ENCODE assay signal across 1 cellular context in genomic region chr12:96356831-96357230, GRCh38.
TF ChIP-seq lines count a peak whose summit lies in the region.

No MANE protein-coding gene starts in this region.

TF ChIP-seq in GM12878, 131 proteins besides CTCF, POLR2A, EP300 and RAD21:
- TF ChIP-seq TCF12 (IDR thresholded peaks at IDR 0.05; ENCODE audit: low read depth, low read length) (no peak), CHD2 (IDR thresholded peaks at IDR 0.05; ENCODE audit: borderline replicate concordance, low read depth, low read length) (no peak), SP1 (IDR thresholded peaks at IDR 0.05; ENCODE audit: low read depth, low read length) (no peak), HSF1 (IDR thresholded peaks at IDR 0.05; ENCODE audit: low read depth, low read length) (no peak), RELA (IDR thresholded peaks at IDR 0.05; ENCODE audit: borderline replicate concordance, partially characterized antibody) (no peak), CREB1 (IDR thresholded peaks at IDR 0.05; ENCODE audit: low read depth) (no peak), RELB (IDR thresholded peaks at IDR 0.05; ENCODE audit: low read depth) (no peak), BCLAF1 (IDR thresholded peaks at IDR 0.05) (no peak), CBFB (IDR thresholded peaks at IDR 0.05; ENCODE audit: low read depth) (no peak), GABPA (IDR thresholded peaks at IDR 0.05; ENCODE audit: low read depth) (no peak), WRNIP1 (IDR thresholded peaks at IDR 0.05; ENCODE audit: borderline replicate concordance, low read depth, low read length) (no peak), IKZF2 (IDR thresholded peaks at IDR 0.05) (no peak), PML (IDR thresholded peaks at IDR 0.05; ENCODE audit: low read length) (no peak), E4F1 (IDR thresholded peaks at IDR 0.05; ENCODE audit: borderline replicate concordance, partially characterized antibody) (no peak), SUPT20H (IDR thresholded peaks at IDR 0.05; ENCODE audit: borderline replicate concordance, control insufficient read depth, low read depth, low read length) (no peak)
